In the genomic region with DNA sequence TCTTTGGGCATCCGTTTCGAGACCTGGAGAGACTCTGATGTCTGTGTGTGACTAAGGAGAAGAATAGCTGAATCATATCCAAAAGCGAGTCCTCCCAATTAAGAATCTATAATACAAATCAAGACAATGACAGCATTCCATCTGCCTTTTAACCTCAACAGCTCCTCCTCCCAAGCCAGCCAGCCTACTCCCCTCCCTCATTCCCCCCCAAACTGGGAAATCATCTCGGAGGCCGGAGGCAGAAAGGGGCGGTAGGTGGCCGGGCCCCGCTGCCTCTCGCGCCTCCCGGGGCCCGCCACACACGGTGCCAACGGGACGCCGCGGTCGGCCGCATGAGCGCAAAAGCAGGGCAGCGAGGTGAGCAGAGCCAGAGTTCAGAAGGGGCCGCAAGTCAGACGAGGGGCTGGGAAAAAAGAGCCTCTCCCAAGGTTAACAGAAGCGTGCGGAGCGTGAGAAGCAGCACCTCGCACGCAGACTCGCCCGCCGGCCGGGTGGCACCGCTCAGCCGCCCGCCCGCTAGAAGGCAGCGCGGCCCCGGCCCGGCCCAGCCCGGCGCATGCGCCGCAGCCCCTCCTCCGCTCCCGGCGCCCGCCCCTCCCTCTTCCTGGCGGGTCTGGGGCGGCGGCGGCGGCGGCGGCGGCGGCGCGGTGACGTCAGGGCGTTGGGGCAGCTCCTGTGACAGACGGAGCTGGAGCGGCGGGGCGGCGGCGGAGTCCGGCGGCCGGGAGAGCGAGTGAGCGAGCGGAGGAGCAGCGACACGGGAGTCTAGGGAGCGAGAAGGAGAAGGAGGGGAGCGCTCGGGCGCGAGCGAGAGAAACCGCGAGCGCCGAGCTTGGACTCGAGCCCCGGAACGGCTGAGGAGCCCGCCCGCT, we compare ENCODE assay signal across 8 cellular contexts. TPM values are rescaled to one million over a fixed set of nuclear protein-coding genes. Genes with fewer than 3 reads are reported as not detected.
DNase-seq lines count a peak whose midpoint lies in the region; ATAC-seq lines count a peak whose summit lies in the region.

A gene (plus strand): TSS at position 681 of the 872 bp plus-strand sequence. CDS start 44,635 bp downstream, outside the sequence.

- peaks cover 16 to 33% (median 26%) of the 10 kb centered on the region in 4 donors for H3K4me1 Mint-ChIP-seq in CD4-positive, CD25-positive, alpha-beta regulatory T cell

- H3K9me3 ChIP-seq in CD4-positive, CD25-positive, alpha-beta regulatory T cell (ENCODE audit: control insufficient read depth in 2 of 2, low read length in 2 of 2), result no peaks in the 10 kb centered on the region

- no peaks in the 10 kb centered on the region for H3K36me3 Mint-ChIP-seq in CD4-positive, CD25-positive, alpha-beta regulatory T cell

- peak within 1 kb of the TSS; percentile 93 to 100 (median 96) for H3K4me3 Mint-ChIP-seq in CD4-positive, CD25-positive, alpha-beta regulatory T cell

- peak within 1 kb of the TSS; percentile 98 for H3K27ac ChIP-seq in CD4-positive, CD25-positive, alpha-beta regulatory T cell (ENCODE audit: insufficient read depth, low read length, poor library complexity, severe bottlenecking)

- peaks cover 0 to 1% (median 0%) of the 10 kb centered on the region in 7 donors for H3K9me3 Mint-ChIP-seq in CD4-positive, CD25-positive, alpha-beta regulatory T cell

- peak within 1 kb of the TSS; percentile 98 for H3K4me3 ChIP-seq in CD4-positive, CD25-positive, alpha-beta regulatory T cell (ENCODE audit: low read depth, low read length)

- peak within 1 kb of the TSS; percentile 82 to 97 (median 95) for H3K27ac Mint-ChIP-seq in CD4-positive, CD25-positive, alpha-beta regulatory T cell

- H3K27me3 Mint-ChIP-seq in CD4-positive, CD25-positive, alpha-beta regulatory T cell, result no peaks in the 10 kb centered on the region

- H3K4me1 ChIP-seq in CD4-positive, CD25-positive, alpha-beta regulatory T cell (ENCODE audit: control insufficient read depth, insufficient read depth, low read length, poor library complexity, severe bottlenecking), result peaks cover 39% of the 10 kb centered on the region

- DNase-seq in CD4-positive, CD25-positive, alpha-beta regulatory T cell, result peak; percentile 93 to 97 (median 94)
- DNase-seq in NK-92 (lab: John Stamatoyannopoulos, UW; ENCODE audit: unreplicated experiment) (peak; percentile 62), medulla oblongata (ENCODE audit: extremely low spot score) (peak; percentile 91)
- DNase-seq in activated CD8-positive, alpha-beta memory T cell treated with anti-CD3 and anti-CD28 coated beads for 24 hours, result peak; percentile 95
- DNase-seq in effector CD8-positive, alpha-beta T cell (lab: John Stamatoyannopoulos, UW), result peak; percentile 84
- peak; percentile 86 for DNase-seq in stimulated activated CD8-positive, alpha-beta memory T cell treated with anti-CD3 and anti-CD28 coated beads, Interleukin-12 subunit alpha, Interleukin-12 subunit beta, amount 100 ng/mL, for 1 hour (ENCODE audit: low read depth)

- no peaks in the 10 kb centered on the region for H3K36me3 ChIP-seq in CD4-positive, CD25-positive, alpha-beta regulatory T cell (ENCODE audit: control insufficient read depth, insufficient read depth, low read length)

- peak; percentile 80 to 88 for ATAC-seq in CD4-positive, CD25-positive, alpha-beta regulatory T cell (ENCODE audit: low read depth in 2 of 2)
- ATAC-seq in GM19397 (IDR thresholded peaks at IDR 0.05; ENCODE audit: unreplicated experiment) (peak; percentile 88), HG03565 (IDR thresholded peaks at IDR 0.05; ENCODE audit: unreplicated experiment) (peak; percentile 67)

- no peaks in the 10 kb centered on the region for H3K27me3 ChIP-seq in CD4-positive, CD25-positive, alpha-beta regulatory T cell (ENCODE audit: control insufficient read depth, insufficient read depth, low read length)

RNA-seq across cellular contexts. Expression of the gene that starts here (rescaled TPM):
- total RNA-seq in CD4-positive, CD25-positive, alpha-beta regulatory T cell, result 174 TPM
- 10 to 100 TPM; 20.6 to 39.7 (median 27.3) TPM for polyA plus RNA-seq in CD4-positive, CD25-positive, alpha-beta regulatory T cell

Comparison
In these comparisons a context has a peak if more than half of its experiments do, and no peak if none do; other contexts are left out.
1. Peak in every context shown above with its lines: DNase-seq, ATAC-seq, H3K4me3 ChIP-seq and H3K27ac ChIP-seq.